In genomic region chr6:154498340-154498934, GRCh38 we compare ENCODE assay signal across 15 cellular contexts. TPM values are rescaled to one million over a fixed set of nuclear protein-coding genes. Genes with fewer than 3 reads are reported as not detected.
DNase-seq lines count a peak whose midpoint lies in the region; ATAC-seq, FAIRE-seq and TF ChIP-seq lines count a peak whose summit lies in the region.
"Had no signal": no experiment of that assay in that cellular context is flagged by ENCODE, and none has a peak within 500 bp of the region (broad histone marks: within the 10 kb centered on the region; RNA-seq: fewer than 3 reads in every experiment).

No MANE protein-coding gene starts in this region.

- TF ChIP-seq POLR2A in K562 (conservative IDR thresholded peaks at IDR 0.05) (no peak), stomach (IDR thresholded peaks at IDR 0.05) (no peak)

- H3F3A ChIP-seq in GM23248 (ENCODE audit: insufficient read depth): 0 out of 2 replicates have a peak, but pooled peaks cover 8% of the 10 kb centered on the region

- H4K20me1 ChIP-seq in GM23248 (ENCODE audit: insufficient read depth): no peaks in the 10 kb centered on the region
- H4K20me1 ChIP-seq in K562 (replicated peaks; ENCODE audit: control insufficient read depth, insufficient read depth, low read length): no peaks in the 10 kb centered on the region; the same call in 1 of the 2 replicates
- H4K20me1 ChIP-seq in osteoblast (ENCODE audit: insufficient read depth, low read length): no peaks in the 10 kb centered on the region

- H3K4me2 ChIP-seq in GM23248 (ENCODE audit: unreplicated experiment) (no peak overlapping the region), K562 (ENCODE audit: insufficient read depth, low read length) (no peak overlapping the region), osteoblast (ENCODE audit: insufficient read depth, low read length) (no peak overlapping the region)
- H3K4me2 ChIP-seq: BLaER1 treated with 17β-estradiol and CSF1 and Interleukin-3, amounts not matched to agents 10 nM and 100 nM had no signal

- BruUV-seq in K562 (replicated peaks; lab: Mats Ljungman, UMichigan): no TSS peak

- no peak overlapping the region for H2AFZ ChIP-seq in GM23248
- no peak overlapping the region for H2AFZ ChIP-seq in K562 (ENCODE audit: low read depth, low read length)
- H2AFZ ChIP-seq in osteoblast (ENCODE audit: low read length): no peak overlapping the region

- peaks cover 3% of the 10 kb centered on the region for H3K9me1 ChIP-seq in K562 (ENCODE audit: control insufficient read depth, insufficient read depth, low read length)

- DNase-seq in GM23248 (peak; percentile 35), K562 (ENCODE audit: extremely low read depth in 1 of 4, low spot score in 3 of 4) (no peak), left lobe of liver (ENCODE audit: low spot score) (no peak), osteoblast (ENCODE audit: insufficient read length, low spot score, missing footprints) (peak; percentile 68), stomach (no peak)
- DNase-seq in activated T-cell treated with anti-CD3 and anti-CD28 coated beads, Interleukin-2, amount 50 U/mL, for 1 hour: no peak
- DNase-seq: 8988T; ACHN; CD4-positive, CD25-positive, alpha-beta regulatory T cell; DMS53; GF-D8 had no signal

- ATAC-seq in K562: no peak
- peak; percentile 59 for ATAC-seq in left lobe of liver
- no peak for ATAC-seq in GM21786 (IDR thresholded peaks at IDR 0.05; ENCODE audit: unreplicated experiment)
- no peak for ATAC-seq in HG02623 (IDR thresholded peaks at IDR 0.05; ENCODE audit: unreplicated experiment)

- H3K27me3 ChIP-seq in GM23248 (replicated peaks; ENCODE audit: insufficient read depth): no peaks in the 10 kb centered on the region
- no peaks in the 10 kb centered on the region for H3K27me3 ChIP-seq in K562 (ENCODE audit: control insufficient read depth in 2 of 2, insufficient read depth in 2 of 2, low read length in 2 of 2)
- no peaks in the 10 kb centered on the region for H3K27me3 ChIP-seq in osteoblast (ENCODE audit: insufficient read depth, low read length)
- H3K27me3 ChIP-seq in stomach: no peaks in the 10 kb centered on the region
- H3K27me3 ChIP-seq: BLaER1 treated with 17β-estradiol and CSF1 and Interleukin-3, amounts not matched to agents 10 nM and 100 nM had no signal

- TF ChIP-seq CTCF in K562 (IDR thresholded peaks at IDR 0.05 in 2 of 3, conservative IDR thresholded peaks at IDR 0.05 in 1 of 3; ENCODE audit: insufficient read depth in 2 of 3, low read depth in 1 of 3, low read length in 3 of 3) (no peak), osteoblast (IDR thresholded peaks at IDR 0.05; ENCODE audit: extremely low read depth, low read depth, low read length) (no peak), stomach (IDR thresholded peaks at IDR 0.05) (no peak)

- TF ChIP-seq EP300 in K562 (IDR thresholded peaks at IDR 0.05; ENCODE audit: low read length): no peak
- no peak for TF ChIP-seq EP300 in stomach (IDR thresholded peaks at IDR 0.05)

- 73 to 76% methylated on average over 6 of the region's 6 CpGs for WGBS in GM23248 (ENCODE audit: low coverage in 1 of 2, low lambda C conversion rate in 2 of 2, missing lambda C conversion rate in 2 of 2), 2 experiments
- 86% methylated on average over 6 of the region's 6 CpGs for WGBS in K562 (ENCODE audit: insufficient coverage, low coverage, missing lambda C conversion rate)
- WGBS in stomach, 5 donors: 75 to 89% (median 78%) methylated on average over 6 of the region's 6 CpGs

- intact Hi-C loops in K562 (cut with micrococcal nuclease) (loop anchor here (10.0 kb wide), 1 partner anchor 344 kb away; no protein-coding TSS in a partner anchor), stomach (cut with DNase I; ENCODE audit: low total_unique reads) (no loop called here)

- H3K9ac ChIP-seq in GM23248 (no peak overlapping the region), K562 (ENCODE audit: insufficient read depth in 1 of 2, low read depth in 2 of 2, low read length in 2 of 2) (no peak overlapping the region)
- H3K9ac ChIP-seq: BLaER1 treated with 17β-estradiol and CSF1 and Interleukin-3, amounts not matched to agents 10 nM and 100 nM had no signal

- no peaks in the 10 kb centered on the region for H3K36me3 ChIP-seq in GM23248 (ENCODE audit: low read depth)
- peaks cover 17% of the 10 kb centered on the region; the same call in 2 of the 3 replicates for H3K36me3 ChIP-seq in K562 (ENCODE audit: control insufficient read depth, insufficient read depth, low read length)
- no peaks in the 10 kb centered on the region for H3K36me3 ChIP-seq in osteoblast (ENCODE audit: insufficient read depth, low read length)
- H3K36me3 ChIP-seq in stomach: no peaks in the 10 kb centered on the region

- TF ChIP-seq RAD21 in K562 (CRISPR knock-in tag; conservative IDR thresholded peaks at IDR 0.05 in 1 of 2, IDR thresholded peaks at IDR 0.05 in 1 of 2): no peak

- H3K79me2 ChIP-seq in GM23248 (ENCODE audit: insufficient read depth) (0 out of 2 replicates have a peak, but pooled peaks cover 13% of the 10 kb centered on the region), K562 (ENCODE audit: control insufficient read depth, insufficient read depth, low read length) (peaks cover 93% of the 10 kb centered on the region), osteoblast (ENCODE audit: insufficient read depth, low read length) (peaks cover 23% of the 10 kb centered on the region)

- no peak overlapping the region for H3K4me3 ChIP-seq in GM23248
- H3K4me3 ChIP-seq in K562: no peak overlapping the region
- no peak overlapping the region for H3K4me3 ChIP-seq in osteoblast (ENCODE audit: insufficient read depth, low read length)
- no peak overlapping the region for H3K4me3 ChIP-seq in stomach
- H3K4me3 ChIP-seq: BLaER1 treated with 17β-estradiol and CSF1 and Interleukin-3, amounts not matched to agents 10 nM and 100 nM had no signal

- H3K9me3 ChIP-seq in GM23248 (ENCODE audit: low read depth): no peaks in the 10 kb centered on the region
- H3K9me3 ChIP-seq in K562 (replicated peaks; ENCODE audit: control insufficient read depth, insufficient read depth, low read depth, low read length): no peaks in the 10 kb centered on the region
- H3K9me3 ChIP-seq in osteoblast (ENCODE audit: low read depth, low read length): no peaks in the 10 kb centered on the region
- H3K9me3 ChIP-seq in stomach: no peaks in the 10 kb centered on the region

- no peaks in the 10 kb centered on the region; the same call in 1 of the 2 replicates for H3K4me1 ChIP-seq in GM23248 (ENCODE audit: insufficient read depth)
- peaks cover 0 to 5% of the 10 kb centered on the region in 2 experiments; a peak in 2 of 5 replicates for H3K4me1 ChIP-seq in K562 (replicated peaks in 1 of 2; ENCODE audit: control insufficient read depth in 2 of 2, insufficient read depth in 2 of 2, low read length in 2 of 2)
- H3K4me1 ChIP-seq in osteoblast (ENCODE audit: insufficient read depth, low read length): no peaks in the 10 kb centered on the region
- H3K4me1 ChIP-seq in stomach: peaks cover 5 to 32% (median 16%) of the 10 kb centered on the region in 4 donors

- in situ Hi-C loops in GM23248 (cut with MboI) (no loop called here), K562 (cut with MboI) (no loop called here)

- CTCF ChIA-PET in K562 (lab: Yijun Ruan, JAX; ENCODE audit: low intra/inter-chr PET ratio): no interaction called here

- POLR2A ChIA-PET in K562 (lab: Yijun Ruan, JAX): interaction anchor here (1.1 to 2.7 kb wide), 5 partner anchors 8 to 42 kb away, joined by 3 to 14 read pairs (median 6); no protein-coding TSS in a partner anchor

- H3K9me2 ChIP-seq in GM23248 (ENCODE audit: insufficient read depth): no peaks in the 10 kb centered on the region

- peak; percentile 6 for FAIRE-seq in K562 (lab: Jason Lieb, UNC)
- FAIRE-seq: H54 had no signal

- H3K27ac ChIP-seq in GM23248 (no peak overlapping the region), K562 (ENCODE audit: extremely low read depth, low read depth, low read length) (no peak overlapping the region), osteoblast (ENCODE audit: low read depth, low read length) (no peak overlapping the region), stomach (no peak overlapping the region)
- H3K27ac ChIP-seq: BLaER1 treated with 17β-estradiol and CSF1 and Interleukin-3, amounts not matched to agents 10 nM and 100 nM had no signal

TF ChIP-seq in K562, 482 proteins besides CTCF, POLR2A, EP300 and RAD21:
- TF ChIP-seq ZFP36 (IDR thresholded peaks at IDR 0.05; ENCODE audit: low read depth, low read length, partially characterized antibody): peak; percentile 78
- no peak for TF ChIP-seq KAT8 (IDR thresholded peaks at IDR 0.05; ENCODE audit: low read depth)
- TF ChIP-seq EGR1 (conservative IDR thresholded peaks at IDR 0.05): peak; percentile 21; the same call in 1 of the 2 replicates
- peak; percentile 22; the same call in 1 of the 2 replicates for TF ChIP-seq CBFA2T3 (IDR thresholded peaks at IDR 0.05)
- no peak for TF ChIP-seq KHSRP (IDR thresholded peaks at IDR 0.05)
- TF ChIP-seq HEY1 (CRISPR knock-in tag; IDR thresholded peaks at IDR 0.05; ENCODE audit: borderline replicate concordance): no peak
- peak; percentile 38 for TF ChIP-seq RBM25 (IDR thresholded peaks at IDR 0.05; ENCODE audit: low read depth, low read length, severe bottlenecking)

RNA-seq across cellular contexts. Expression of gene CNKSR3, which starts 12.0 kb away (rescaled TPM):
- 1.7 and 2.4 TPM in 2 replicates for total RNA-seq in GM23248 (2014; rRNA removed; shearing (Covaris generic))
- polyA plus RNA-seq in GM23248 (2016; fragmentation: Nextera tagmentation; extraction: Ambion mirVana) (1.9 TPM in 2 replicates), K562 (2011; rRNA removed) (7.1 and 8.1 TPM in 2 replicates), K562 (2014; fragmentation: Illumina TruSeq; extraction: Trizol) (24.2 and 29.6 TPM in 2 replicates), K562 (2014; fragmentation: Nextera tagmentation; extraction: Ambion mirVana) (1 to 10 TPM; 4.5 to 5.3 TPM), K562 (2014; rRNA removed) (9.5 and 9.7 TPM in 2 replicates), stomach (1 to 10 TPM; 5.7 to 6.6 (median 5.9) TPM)
- 10.5 and 14.3 TPM in 2 replicates for total RNA-seq in K562 (2011; cell fraction: chromatin; rRNA removed; ENCODE audit: low replicate concordance)
- 4.2 and 4.6 TPM in 2 replicates for total RNA-seq in K562 (2011; cell fraction: nucleolus; rRNA removed)
- total RNA-seq in K562 (2011; cell fraction: nucleoplasm; rRNA removed): 7.0 and 15.1 TPM in 2 replicates
- total RNA-seq in K562 (2014; rRNA removed) (6.7 and 11.6 TPM in 2 replicates), K562 (2014; rRNA removed; fragmentation: Illumina TruSeq; extraction: Trizol) (19.4 and 20.6 TPM in 2 replicates), K562 (2015; rRNA removed; fragmentation: Illumina TruSeq; extraction: Trizol) (17.4 and 18.6 TPM in 2 replicates), K562 (2021) (25.7 and 27.9 TPM in 2 replicates), left lobe of liver (42.9 TPM), osteoblast (4.7 and 5.4 TPM in 2 replicates), stomach (10 to 100 TPM in 1 of 5 donors, 1 to 10 TPM in 4; 1.2 to 40.0 (median 7.4) TPM)
- polyA plus RNA-seq in K562 (2011; cell fraction: cytosol; rRNA removed): 4.9 and 5.0 TPM in 2 replicates
- 5.8 and 8.4 TPM in 2 replicates for polyA plus RNA-seq in K562 (2011; cell fraction: nucleus; rRNA removed)
- polyA plus RNA-seq in K562 (2012): 5.2 and 13.5 TPM in 2 replicates
- polyA minus RNA-seq in K562 (2011; rRNA and poly(A)+ RNA removed): 11.9 and 12.1 TPM in 2 replicates
- 5.2 and 6.2 TPM in 2 replicates for polyA minus RNA-seq in K562 (2011; cell fraction: cytosol; rRNA and poly(A)+ RNA removed)
- polyA minus RNA-seq in K562 (2011; cell fraction: nucleus; rRNA and poly(A)+ RNA removed): 3.0 and 5.4 TPM in 2 replicates
- polyA plus RNA-seq: CD4-positive, CD25-positive, alpha-beta regulatory T cell had no signal

Comparison
In these comparisons a context has a peak if more than half of its experiments do, and no peak if none do; other contexts are left out.
1. DNase-seq: peak in GM23248 (single experiment) and osteoblast (single experiment); none in K562 (0 of 4), left lobe of liver (single experiment), stomach (single experiment) and activated T-cell treated with anti-CD3 and anti-CD28 coated beads, Interleukin-2, amount 50 U/mL, for 1 hour (single experiment).